16 cellular contexts compared by ENCODE assay signal in genomic region chr10:30737931-30738391, GRCh38.
DNase-seq lines count a peak whose midpoint lies in the region; ATAC-seq and TF ChIP-seq lines count a peak whose summit lies in the region.
"Had no signal": no experiment of that assay in that cellular context is flagged by ENCODE, and none has a peak within 500 bp of the region (broad histone marks: within the 10 kb centered on the region; RNA-seq: fewer than 3 reads in every experiment).

No MANE protein-coding gene starts in this region.

- H3K27ac Mint-ChIP-seq in CD4-positive, alpha-beta T cell = no peak overlapping the region
- H3K27ac Mint-ChIP-seq in nephron progenitor cell = no peak overlapping the region
- H3K27ac Mint-ChIP-seq: CD14-positive monocyte had no signal

- POLR2A ChIA-PET in CD4-positive, alpha-beta T cell (lab: Charles Lee) = no interaction called here

- peak; percentile 76 for DNase-seq in NB4 (ENCODE audit: low read depth)
- DNase-seq in sigmoid colon = peak; percentile 80
- DNase-seq in NCI-H526 (lab: John Stamatoyannopoulos, UW) = no peak
- DNase-seq in CD4-positive, alpha-beta T cell = no peak
- no peak for DNase-seq in nephron progenitor cell
- DNase-seq: DMS79 treated with DMSO at 0.1 percent for 48 hours, kidney glomerular epithelial cell, NCI-H1436, NCI-H345, nucleus accumbens had no signal

- H3K36me3 Mint-ChIP-seq in CD4-positive, alpha-beta T cell (ENCODE audit: low read depth) = no peaks in the 10 kb centered on the region
- H3K36me3 Mint-ChIP-seq in nephron progenitor cell (ENCODE audit: low read depth) = no peaks in the 10 kb centered on the region
- H3K36me3 Mint-ChIP-seq: CD14-positive monocyte had no signal

- no peak for TF ChIP-seq CTCF in NB4 (IDR thresholded peaks at IDR 0.05; ENCODE audit: low read depth, low read length)
- TF ChIP-seq CTCF in sigmoid colon (IDR thresholded peaks at IDR 0.05) = no peak
- no peak for TF ChIP-seq CTCF in CD4-positive, alpha-beta T cell (IDR thresholded peaks at IDR 0.05)
- TF ChIP-seq CTCF in nephron progenitor cell (IDR thresholded peaks at IDR 0.05) = no peak

- no peaks in the 10 kb centered on the region for H3K9me3 Mint-ChIP-seq in CD4-positive, alpha-beta T cell
- H3K9me3 Mint-ChIP-seq in nephron progenitor cell = no peaks in the 10 kb centered on the region

- TF ChIP-seq EP300 in sigmoid colon (IDR thresholded peaks at IDR 0.05) = no peak

- intact Hi-C loops in sigmoid colon (cut with DNase I) = loop anchor here (2.0 kb wide), 1 partner anchor 75 kb away; no protein-coding TSS in a partner anchor
- intact Hi-C loops in CD4-positive, alpha-beta T cell (cut with DNase I, micrococcal nuclease) = no loop called here

- no peaks in the 10 kb centered on the region for H3K4me1 Mint-ChIP-seq in CD4-positive, alpha-beta T cell (ENCODE audit: low read depth)
- H3K4me1 Mint-ChIP-seq in nephron progenitor cell = peaks cover 5% of the 10 kb centered on the region

- 85 to 92% methylated on average over 11 of the region's 11 CpGs for WGBS in sigmoid colon, 2 donors

- H3K4me3 Mint-ChIP-seq in CD4-positive, alpha-beta T cell = no peak overlapping the region
- H3K4me3 Mint-ChIP-seq in nephron progenitor cell = no peak overlapping the region
- H3K4me3 Mint-ChIP-seq: CD14-positive monocyte had no signal

- no peaks in the 10 kb centered on the region for H3K9me3 ChIP-seq in sigmoid colon
- no peaks in the 10 kb centered on the region for H3K9me3 ChIP-seq in CD4-positive, alpha-beta T cell (ENCODE audit: control insufficient read depth, low read length)
- H3K9me3 ChIP-seq: SJSA1 had no signal

- peak overlapping the region in 3 of 4 donors; percentile 64 to 86 (median 78) for H3K27ac ChIP-seq in sigmoid colon
- H3K27ac ChIP-seq in CD4-positive, alpha-beta T cell (ENCODE audit: low read depth, low read length) = no peak overlapping the region
- H3K27ac ChIP-seq: KMS-11 had no signal

- H3K4me3 ChIP-seq in NB4 (ENCODE audit: low read depth, low read length) = no peak overlapping the region
- H3K4me3 ChIP-seq in sigmoid colon = no peak overlapping the region
- H3K4me3 ChIP-seq: SJSA1 had no signal

- CTCF ChIA-PET in CD4-positive, alpha-beta T cell (lab: Charles Lee) = no interaction called here

- peaks cover 0 to 43% (median 34%) of the 10 kb centered on the region in 4 donors for H3K4me1 ChIP-seq in sigmoid colon

- H3K27me3 ChIP-seq in sigmoid colon = no peaks in the 10 kb centered on the region
- H3K27me3 ChIP-seq in CD4-positive, alpha-beta T cell (ENCODE audit: control insufficient read depth, insufficient read depth, low read length) = no peaks in the 10 kb centered on the region
- H3K27me3 ChIP-seq: SJSA1 had no signal

- peak; percentile 28 for ATAC-seq in GM21619 (IDR thresholded peaks at IDR 0.05; ENCODE audit: unreplicated experiment)
- no peak for ATAC-seq in CD4-positive, alpha-beta T cell (ENCODE audit: poor library complexity)
- no peak for ATAC-seq in activated CD4-positive, CD25-positive, alpha-beta regulatory T cell treated with anti-CD3 and anti-CD28 coated beads, Interleukin-2, amount 50 U/mL, for 24 hours

- TF ChIP-seq POLR2A in GM15510 (IDR thresholded peaks at IDR 0.05; ENCODE audit: borderline replicate concordance, extremely low read depth, insufficient read length) = peak; percentile 14
- no peak for TF ChIP-seq POLR2A in NB4 (IDR thresholded peaks at IDR 0.05; ENCODE audit: extremely low read depth, insufficient read length)
- no peak for TF ChIP-seq POLR2A in sigmoid colon (IDR thresholded peaks at IDR 0.05)

- no peaks in the 10 kb centered on the region for H3K27me3 Mint-ChIP-seq in CD4-positive, alpha-beta T cell
- peaks cover 6% of the 10 kb centered on the region for H3K27me3 Mint-ChIP-seq in nephron progenitor cell (ENCODE audit: low read depth, poor library complexity)

- no peaks in the 10 kb centered on the region for H3K36me3 ChIP-seq in sigmoid colon
- H3K36me3 ChIP-seq: SJSA1 had no signal

Comparison
In these comparisons a context has a peak if more than half of its experiments do, and no peak if none do; other contexts are left out.
1. DNase-seq: peak in NB4 (single experiment) and sigmoid colon (single experiment); none in NCI-H526 (0 of 2), CD4-positive, alpha-beta T cell (0 of 10) and nephron progenitor cell (single experiment).